In the genomic region with DNA sequence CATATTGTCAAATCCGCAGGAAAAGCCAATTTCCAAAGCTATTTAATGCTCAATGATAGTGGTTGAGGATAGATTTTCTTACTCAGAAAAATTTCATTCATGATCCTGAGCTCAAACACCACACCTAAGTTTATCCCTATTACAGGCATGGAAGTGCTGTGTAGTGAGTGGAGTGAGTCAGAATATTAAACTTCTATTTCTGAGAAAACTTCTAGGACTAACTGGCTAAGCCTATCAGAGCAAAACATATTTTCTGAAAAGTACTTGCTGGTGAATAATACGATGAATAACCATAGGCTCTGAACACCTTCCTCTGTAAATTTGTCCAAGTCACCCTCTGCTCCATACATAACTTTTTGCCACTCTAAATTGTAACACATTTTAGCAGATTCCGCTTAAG, we compare ENCODE assay signal across 14 cellular contexts.
A peak's percentile ranks its signal among the peaks of the same experiment; 100 is the strongest.
DNase-seq lines count a peak whose midpoint lies in the region; TF ChIP-seq lines count a peak whose summit lies in the region.
"Had no signal": no experiment of that assay in that cellular context is flagged by ENCODE, and none has a peak within 500 bp of the region (broad histone marks: within the 10 kb centered on the region; RNA-seq: fewer than 3 reads in every experiment).

No MANE protein-coding gene starts in this region.

- peak; percentile 19 for DNase-seq in HFFc6
- DNase-seq in amniotic epithelial cell (ENCODE audit: low read depth) = peak; percentile 12
- peak; percentile 44 for DNase-seq in fibroblast of mammary gland (ENCODE audit: low read depth)
- peak; percentile 17 for DNase-seq in stromal cell of bone marrow (ENCODE audit: low read depth)
- no peak for DNase-seq in activated CD4-positive, CD25-positive, alpha-beta regulatory T cell (lab: John Stamatoyannopoulos, UW)
- DNase-seq in mesenteric fat pad (ENCODE audit: low spot score) = no peak
- DNase-seq in endodermal cell = no peak
- DNase-seq in cortex of kidney (lab: John Stamatoyannopoulos, UW) = no peak
- DNase-seq: CD8-positive, alpha-beta memory T cell; EL; NCI-H2107; PC-9 had no signal

- no peaks in the 10 kb centered on the region for H3K36me3 ChIP-seq in endodermal cell (ENCODE audit: control insufficient read depth, insufficient read depth, low read length)
- H3K36me3 ChIP-seq: BLaER1, HAP-1 had no signal

- H3K4me3 Mint-ChIP-seq in HFFc6 (no peak overlapping the region), endodermal cell (no peak overlapping the region)
- H3K4me3 Mint-ChIP-seq: CD8-positive, alpha-beta memory T cell had no signal

- H3K4me1 Mint-ChIP-seq in HFFc6 (ENCODE audit: low read depth) (peaks cover 18% of the 10 kb centered on the region), endodermal cell (no peaks in the 10 kb centered on the region)
- H3K4me1 Mint-ChIP-seq: CD8-positive, alpha-beta memory T cell had no signal

- no peak overlapping the region for H3K27ac ChIP-seq in endodermal cell (ENCODE audit: low read depth, low read length)
- H3K27ac ChIP-seq: BLaER1, PC-9 had no signal

- no peaks in the 10 kb centered on the region for H3K4me1 ChIP-seq in endodermal cell (ENCODE audit: control insufficient read depth, insufficient read depth, low read length)
- H3K4me1 ChIP-seq: BLaER1, HAP-1 had no signal

- H3K27me3 ChIP-seq in endodermal cell (ENCODE audit: control insufficient read depth, insufficient read depth, low read length, poor library complexity, severe bottlenecking) = no peaks in the 10 kb centered on the region
- H3K27me3 ChIP-seq: BLaER1 had no signal

- H3K36me3 Mint-ChIP-seq in HFFc6 (ENCODE audit: low read depth) (no peaks in the 10 kb centered on the region), endodermal cell (ENCODE audit: low read depth) (no peaks in the 10 kb centered on the region)
- H3K36me3 Mint-ChIP-seq: CD8-positive, alpha-beta memory T cell had no signal

- no peak overlapping the region for H3K9ac ChIP-seq in endodermal cell (ENCODE audit: extremely low read depth, low read length, poor library complexity, severe bottlenecking)
- H3K9ac ChIP-seq: BLaER1 had no signal

- 91 to 100% methylated on average over 1 to 2 of the region's 3 CpGs for WGBS in endodermal cell (ENCODE audit: insufficient coverage in 1 of 2, insufficient read length in 1 of 2), 2 experiments

- H3K9me3 ChIP-seq in endodermal cell (ENCODE audit: control insufficient read depth, low read length) = no peaks in the 10 kb centered on the region
- H3K9me3 ChIP-seq: BLaER1, HAP-1 had no signal

- H3K4me3 ChIP-seq in fibroblast of mammary gland (ENCODE audit: control insufficient read depth, low read depth, low read length) (no peak overlapping the region), endodermal cell (ENCODE audit: low read length) (no peak overlapping the region)
- H3K4me3 ChIP-seq: BLaER1, HAP-1, PC-9 had no signal

- H3K27ac Mint-ChIP-seq in HFFc6 (peak overlapping the region; percentile 24; the same call in 1 of the 2 replicates), endodermal cell (no peak overlapping the region)
- H3K27ac Mint-ChIP-seq: CD8-positive, alpha-beta memory T cell had no signal

- TF ChIP-seq CTCF in HFFc6 (IDR thresholded peaks at IDR 0.05) (no peak), fibroblast of mammary gland (conservative IDR thresholded peaks at IDR 0.05; ENCODE audit: control insufficient read depth, insufficient read depth, low read depth, low read length) (no peak), endodermal cell (conservative IDR thresholded peaks at IDR 0.05) (no peak)

- H3K27me3 Mint-ChIP-seq in HFFc6 (ENCODE audit: insufficient read depth) (no peaks in the 10 kb centered on the region), endodermal cell (ENCODE audit: insufficient read depth) (no peaks in the 10 kb centered on the region)
- H3K27me3 Mint-ChIP-seq: CD8-positive, alpha-beta memory T cell had no signal

- H3K9me3 Mint-ChIP-seq in HFFc6 = no peaks in the 10 kb centered on the region
- no peaks in the 10 kb centered on the region for H3K9me3 Mint-ChIP-seq in endodermal cell

Comparison
In these comparisons a context has a peak if more than half of its experiments do, and no peak if none do; other contexts are left out.
1. DNase-seq: peak in HFFc6 (single experiment), amniotic epithelial cell (single experiment), fibroblast of mammary gland (single experiment) and stromal cell of bone marrow (single experiment); none in activated CD4-positive, CD25-positive, alpha-beta regulatory T cell (0 of 4), mesenteric fat pad (single experiment), endodermal cell (single experiment) and cortex of kidney (single experiment).